8 cellular contexts compared by ENCODE assay signal in genomic region chr19:55257461-55258411, GRCh38. TPM values are rescaled to one million over a fixed set of nuclear protein-coding genes. Genes with fewer than 3 reads are reported as not detected.
DNase-seq lines count a peak whose midpoint lies in the region; ATAC-seq and TF ChIP-seq lines count a peak whose summit lies in the region.

No MANE protein-coding gene starts in this region.

- peaks cover 50% of the 10 kb centered on the region for H3K4me1 Mint-ChIP-seq in stimulated activated naive CD8-positive, alpha-beta T cell treated with anti-CD3 and anti-CD28 coated beads, Interleukin-15, amount 100 ng/mL, for 72 hours

- DNase-seq in SK-N-SH: peak; percentile 55
- peak; percentile 60 for DNase-seq in NCI-H69 (lab: John Stamatoyannopoulos, UW)
- DNase-seq in astrocyte of the spinal cord (ENCODE audit: low read depth, low spot score): no peak
- DNase-seq in stimulated activated naive CD8-positive, alpha-beta T cell treated with anti-CD3 and anti-CD28 coated beads, Interleukin-15, amount 100 ng/mL, for 72 hours: peak; percentile 35 to 43
- DNase-seq in KG1 (lab: John Stamatoyannopoulos, UW): no peak

- peaks cover 17 to 26% of the 10 kb centered on the region in 2 experiments; a peak in 3 of 4 replicates for H3K4me1 ChIP-seq in SK-N-SH (ENCODE audit: control insufficient read depth in 1 of 2, insufficient read depth in 2 of 2, low read depth in 1 of 2, low read length in 1 of 2)
- H3K4me1 ChIP-seq in liver (ENCODE audit: control insufficient read depth in 4 of 4, insufficient read depth in 4 of 4, low read length in 3 of 4): peaks cover 2 to 54% (median 34%) of the 10 kb centered on the region in 4 donors

- no peak for ATAC-seq in SK-N-SH treated with all-trans-retinoic acid at 6 μM for 48 hours
- no peak for ATAC-seq in stimulated activated naive CD8-positive, alpha-beta T cell treated with anti-CD3 and anti-CD28 coated beads, Interleukin-15, amount 100 ng/mL, for 72 hours
- ATAC-seq in HG02884 (IDR thresholded peaks at IDR 0.05; ENCODE audit: unreplicated experiment): no peak

- TF ChIP-seq CTCF in SK-N-SH (IDR thresholded peaks at IDR 0.05) (no peak), astrocyte of the spinal cord (IDR thresholded peaks at IDR 0.05; ENCODE audit: low read depth, low read length) (no peak), liver (IDR thresholded peaks at IDR 0.05; ENCODE audit: low read depth, low read length, missing input control) (no peak)

- WGBS in SK-N-SH (ENCODE audit: low lambda C conversion rate): 7% methylated on average over 46 of the region's 49 CpGs
- 4% methylated on average over 49 of the region's 49 CpGs for WGBS in liver

- H3K27ac ChIP-seq in SK-N-SH (ENCODE audit: low read depth in 2 of 2, low read length in 1 of 2) (peak overlapping the region; percentile 11 to 37; a peak in 2 of 4 replicates), liver (ENCODE audit: low read depth in 1 of 2, low read length in 2 of 2) (peak overlapping the region; percentile 48 to 78)

- H3K9me3 ChIP-seq in SK-N-SH (no peaks in the 10 kb centered on the region), liver (ENCODE audit: control insufficient read depth in 4 of 4, low read length in 3 of 4) (no peaks in the 10 kb centered on the region)

- TF ChIP-seq RAD21 in SK-N-SH (IDR thresholded peaks at IDR 0.05; ENCODE audit: low read length) (no peak), liver (IDR thresholded peaks at IDR 0.05) (no peak)

- CTCF ChIA-PET in SK-N-SH (lab: Yijun Ruan, JAX): interaction anchor here (0.7 to 1.8 kb wide), 2 partner anchors 44 to 80 kb away, joined by 3 to 5 read pairs; no protein-coding TSS in a partner anchor

- in situ Hi-C loops in astrocyte of the spinal cord (cut with HindIII; ENCODE audit: low sequenced_read_pairs): no loop called here

- no peak overlapping the region for H2AFZ ChIP-seq in SK-N-SH (ENCODE audit: low read depth)

- H3K4me3 Mint-ChIP-seq in stimulated activated naive CD8-positive, alpha-beta T cell treated with anti-CD3 and anti-CD28 coated beads, Interleukin-15, amount 100 ng/mL, for 72 hours: peak overlapping the region; percentile 97 to 99

- H3K4me2 ChIP-seq in SK-N-SH: peak overlapping the region; percentile 96

- POLR2A ChIA-PET in SK-N-SH (lab: Yijun Ruan, JAX): interaction anchor here (1.3 to 1.6 kb wide), 2 partner anchors 10 to 22 kb away, joined by 3 to 5 read pairs; partner anchors contain the start of gene HSPBP1

- TF ChIP-seq EP300 in SK-N-SH (IDR thresholded peaks at IDR 0.05; ENCODE audit: borderline replicate concordance in 1 of 2, low read depth in 1 of 2, low read length in 1 of 2): no peak

- H3F3A ChIP-seq in SK-N-SH (replicated peaks; ENCODE audit: insufficient read depth): peaks cover 2% of the 10 kb centered on the region

- H3K79me2 ChIP-seq in SK-N-SH (ENCODE audit: insufficient read depth): peaks cover 59% of the 10 kb centered on the region

- no peaks in the 10 kb centered on the region for H3K9me3 Mint-ChIP-seq in stimulated activated naive CD8-positive, alpha-beta T cell treated with anti-CD3 and anti-CD28 coated beads, Interleukin-15, amount 100 ng/mL, for 72 hours

- H3K36me3 ChIP-seq in SK-N-SH (replicated peaks in 1 of 2; ENCODE audit: control insufficient read depth in 1 of 2, insufficient read depth in 2 of 2, low read length in 1 of 2): peaks cover 0 to 4% of the 10 kb centered on the region in 2 experiments
- peaks cover 0 to 3% (median 0%) of the 10 kb centered on the region in 4 donors for H3K36me3 ChIP-seq in liver (ENCODE audit: control insufficient read depth in 4 of 4, insufficient read depth in 3 of 4, low read depth in 1 of 4, low read length in 3 of 4)

- H3K4me3 ChIP-seq in SK-N-SH (ENCODE audit: low read depth in 2 of 2, low read length in 1 of 2) (peak overlapping the region; percentile 87 to 94), astrocyte of the spinal cord (ENCODE audit: low read depth, low read length) (peak overlapping the region; percentile 83), liver (ENCODE audit: low read depth in 1 of 3, low read length in 3 of 3) (peak overlapping the region; percentile 72 to 95 (median 91))

- peaks cover 55% of the 10 kb centered on the region for H4K20me1 ChIP-seq in SK-N-SH (ENCODE audit: insufficient read depth)

- H3K9me2 ChIP-seq in SK-N-SH: no peaks in the 10 kb centered on the region

- H3K27me3 ChIP-seq in SK-N-SH (ENCODE audit: insufficient read depth) (no peaks in the 10 kb centered on the region), liver (ENCODE audit: control insufficient read depth in 4 of 4, insufficient read depth in 4 of 4, low read length in 3 of 4) (no peaks in the 10 kb centered on the region)

- H3K9ac ChIP-seq in SK-N-SH (peak overlapping the region; percentile 90), liver (ENCODE audit: low read depth in 1 of 2, low read length in 2 of 2) (peak overlapping the region; percentile 77 to 96)

- no peaks in the 10 kb centered on the region for H3K27me3 Mint-ChIP-seq in stimulated activated naive CD8-positive, alpha-beta T cell treated with anti-CD3 and anti-CD28 coated beads, Interleukin-15, amount 100 ng/mL, for 72 hours

- peak overlapping the region; percentile 97 to 98 for H3K27ac Mint-ChIP-seq in stimulated activated naive CD8-positive, alpha-beta T cell treated with anti-CD3 and anti-CD28 coated beads, Interleukin-15, amount 100 ng/mL, for 72 hours

TF ChIP-seq in SK-N-SH, 30 proteins besides CTCF, POLR2A, EP300 and RAD21 (continues in another document):
- TF ChIP-seq SIN3A (IDR thresholded peaks at IDR 0.05; ENCODE audit: borderline replicate concordance, low read depth, low read length): 0 out of 2 replicates have a peak, but pooled peaks have one; percentile 57
- TF ChIP-seq MXI1 (IDR thresholded peaks at IDR 0.05; ENCODE audit: low read depth, low read length): peak; percentile 76

TF ChIP-seq in liver, 16 proteins besides CTCF, POLR2A, EP300 and RAD21:
- peak; percentile 36 to 41 for TF ChIP-seq HNF4A (conservative IDR thresholded peaks at IDR 0.05)
- TF ChIP-seq FOXA2 (IDR thresholded peaks at IDR 0.05): no peak

RNA-seq across cellular contexts. Expression of gene PPP6R1, which starts 1.1 kb away (rescaled TPM):
- polyA plus RNA-seq in SK-N-SH (2012; rRNA removed) (44.9 and 47.8 TPM in 2 replicates), liver (10 to 100 TPM in 1 of 2 donors, 1 to 10 TPM in 1; 5.5 to 20.4 TPM)
- 23.6 and 36.5 TPM in 2 replicates for polyA plus RNA-seq in SK-N-SH (2012; cell fraction: cytosol; rRNA removed)
- polyA plus RNA-seq in SK-N-SH (2012; cell fraction: nucleus; rRNA removed): 89.2 and 89.5 TPM in 2 replicates
- 10 to 100 TPM; 24.6 to 40.1 TPM for total RNA-seq in liver

RNA-seq across cellular contexts. Expression of gene HSPBP1, which starts 22.2 kb away (rescaled TPM):
- 51.7 and 55.4 TPM in 2 replicates for polyA plus RNA-seq in SK-N-SH (2012; rRNA removed)
- 21.5 and 38.1 TPM in 2 replicates for polyA plus RNA-seq in SK-N-SH (2012; cell fraction: cytosol; rRNA removed)
- 42.7 and 50.6 TPM in 2 replicates for polyA plus RNA-seq in SK-N-SH (2012; cell fraction: nucleus; rRNA removed)
- total RNA-seq in liver: 10 to 100 TPM in 1 of 2 donors, 1 to 10 TPM in 1; 9.4 to 11.6 TPM
- polyA plus RNA-seq in liver: 10 to 100 TPM; 15.3 to 31.6 TPM

RNA-seq across cellular contexts. Expression of gene BRSK1, which starts 26.1 kb away (rescaled TPM):
- polyA plus RNA-seq in SK-N-SH (2012; rRNA removed): 32.2 and 49.7 TPM in 2 replicates
- polyA plus RNA-seq in SK-N-SH (2012; cell fraction: cytosol; rRNA removed): 23.5 and 24.1 TPM in 2 replicates
- 150 and 318 TPM in 2 replicates for polyA plus RNA-seq in SK-N-SH (2012; cell fraction: nucleus; rRNA removed)
- total RNA-seq in liver: under 1 TPM; 0.42 to 0.65 TPM
- polyA plus RNA-seq in liver: under 1 TPM in 1 of 2 donors, not detected in 1; 0.10 TPM

RNA-seq across cellular contexts. Expression of gene TMEM86B, which starts 29.2 kb away (rescaled TPM):
- polyA plus RNA-seq in SK-N-SH (2012; rRNA removed) (2.0 and 3.0 TPM in 2 replicates), liver (10 to 100 TPM; 19.4 to 20.1 TPM)
- polyA plus RNA-seq in SK-N-SH (2012; cell fraction: cytosol; rRNA removed): 0.64 and 1.2 TPM in 2 replicates
- polyA plus RNA-seq in SK-N-SH (2012; cell fraction: nucleus; rRNA removed): 17.1 and 28.6 TPM in 2 replicates
- 10 to 100 TPM in 1 of 2 donors, 1 to 10 TPM in 1; 4.8 to 13.7 TPM for total RNA-seq in liver

RNA-seq across cellular contexts. Expression of gene PTPRH, which starts 48.4 kb away (rescaled TPM):
- polyA plus RNA-seq in SK-N-SH (2012; rRNA removed) (0.86 and 1.1 TPM in 2 replicates), liver (10 to 100 TPM in 1 of 2 donors, 1 to 10 TPM in 1; 4.3 to 20.4 TPM)
- 0.21 and 0.84 TPM in 2 replicates for polyA plus RNA-seq in SK-N-SH (2012; cell fraction: cytosol; rRNA removed)
- 1.5 and 1.9 TPM in 2 replicates for polyA plus RNA-seq in SK-N-SH (2012; cell fraction: nucleus; rRNA removed)
- total RNA-seq in liver: 10 to 100 TPM in 1 of 2 donors, 1 to 10 TPM in 1; 3.1 to 18.5 TPM

Comparison
In these comparisons a context has a peak if more than half of its experiments do, and no peak if none do; other contexts are left out.
1. DNase-seq: peak in SK-N-SH (single experiment), NCI-H69 (single experiment) and stimulated activated naive CD8-positive, alpha-beta T cell treated with anti-CD3 and anti-CD28 coated beads, Interleukin-15, amount 100 ng/mL, for 72 hours (2 of 2); none in astrocyte of the spinal cord (single experiment) and KG1 (single experiment).
2. RNA of gene BRSK1, which starts 26.1 kb away (polyA plus RNA-seq): 23.5 to 318 TPM in SK-N-SH; 0.10 TPM in liver; every median in the first group is over 10 times any median in the second.
3. Peak in every context shown above with its lines, with median percentiles within 50 percentile points of each other: H3K4me3 ChIP-seq.